In the genomic region with DNA sequence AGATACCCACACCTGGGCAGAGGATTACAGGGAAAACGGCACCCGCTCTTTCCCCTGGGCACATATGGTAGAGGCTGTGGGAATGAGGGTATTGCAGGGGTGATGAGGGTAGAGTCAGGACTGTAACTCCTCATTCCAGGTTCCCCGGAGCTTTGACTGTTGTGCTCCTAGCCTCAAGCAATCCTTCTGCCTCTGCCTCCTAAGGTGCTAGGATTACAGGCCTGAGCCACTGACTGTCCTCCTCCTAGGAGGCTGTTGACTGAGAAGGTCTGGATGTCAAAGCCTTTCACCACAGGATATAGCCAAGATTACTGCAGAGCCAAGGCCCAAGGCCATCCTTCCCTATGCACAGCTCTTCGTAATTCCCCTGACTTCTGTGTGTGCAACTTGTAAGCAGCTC, we compare ENCODE assay signal across 1 cellular context.
TF ChIP-seq lines count a peak whose summit lies in the region.

No MANE protein-coding gene starts in this region.

TF ChIP-seq in WTC11, 78 proteins besides CTCF, POLR2A, EP300 and RAD21 (continued from another document):
- TF ChIP-seq, protein P1, sequence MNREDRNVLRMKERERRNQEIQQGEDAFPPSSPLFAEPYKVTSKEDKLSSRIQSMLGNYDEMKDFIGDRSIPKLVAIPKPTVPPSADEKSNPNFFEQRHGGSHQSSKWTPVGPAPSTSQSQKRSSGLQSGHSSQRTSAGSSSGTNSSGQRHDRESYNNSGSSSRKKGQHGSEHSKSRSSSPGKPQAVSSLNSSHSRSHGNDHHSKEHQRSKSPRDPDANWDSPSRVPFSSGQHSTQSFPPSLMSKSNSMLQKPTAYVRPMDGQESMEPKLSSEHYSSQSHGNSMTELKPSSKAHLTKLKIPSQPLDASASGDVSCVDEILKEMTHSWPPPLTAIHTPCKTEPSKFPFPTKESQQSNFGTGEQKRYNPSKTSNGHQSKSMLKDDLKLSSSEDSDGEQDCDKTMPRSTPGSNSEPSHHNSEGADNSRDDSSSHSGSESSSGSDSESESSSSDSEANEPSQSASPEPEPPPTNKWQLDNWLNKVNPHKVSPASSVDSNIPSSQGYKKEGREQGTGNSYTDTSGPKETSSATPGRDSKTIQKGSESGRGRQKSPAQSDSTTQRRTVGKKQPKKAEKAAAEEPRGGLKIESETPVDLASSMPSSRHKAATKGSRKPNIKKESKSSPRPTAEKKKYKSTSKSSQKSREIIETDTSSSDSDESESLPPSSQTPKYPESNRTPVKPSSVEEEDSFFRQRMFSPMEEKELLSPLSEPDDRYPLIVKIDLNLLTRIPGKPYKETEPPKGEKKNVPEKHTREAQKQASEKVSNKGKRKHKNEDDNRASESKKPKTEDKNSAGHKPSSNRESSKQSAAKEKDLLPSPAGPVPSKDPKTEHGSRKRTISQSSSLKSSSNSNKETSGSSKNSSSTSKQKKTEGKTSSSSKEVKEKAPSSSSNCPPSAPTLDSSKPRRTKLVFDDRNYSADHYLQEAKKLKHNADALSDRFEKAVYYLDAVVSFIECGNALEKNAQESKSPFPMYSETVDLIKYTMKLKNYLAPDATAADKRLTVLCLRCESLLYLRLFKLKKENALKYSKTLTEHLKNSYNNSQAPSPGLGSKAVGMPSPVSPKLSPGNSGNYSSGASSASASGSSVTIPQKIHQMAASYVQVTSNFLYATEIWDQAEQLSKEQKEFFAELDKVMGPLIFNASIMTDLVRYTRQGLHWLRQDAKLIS (CRISPR knock-in tag; IDR thresholded peaks at IDR 0.05; ENCODE audit: borderline replicate concordance), result no peak
- no peak for TF ChIP-seq OVOL2 (CRISPR knock-in tag; IDR thresholded peaks at IDR 0.05; ENCODE audit: borderline replicate concordance)
- no peak for TF ChIP-seq CREM (CRISPR knock-in tag; IDR thresholded peaks at IDR 0.05)
- TF ChIP-seq, protein P2, sequence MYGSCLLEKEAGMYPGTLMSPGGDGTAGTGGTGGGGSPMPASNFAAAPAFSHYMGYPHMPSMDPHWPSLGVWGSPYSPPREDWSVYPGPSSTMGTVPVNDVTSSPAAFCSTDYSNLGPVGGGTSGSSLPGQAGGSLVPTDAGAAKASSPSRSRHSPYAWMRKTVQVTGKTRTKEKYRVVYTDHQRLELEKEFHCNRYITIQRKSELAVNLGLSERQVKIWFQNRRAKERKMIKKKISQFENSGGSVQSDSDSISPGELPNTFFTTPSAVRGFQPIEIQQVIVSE (CRISPR knock-in tag; IDR thresholded peaks at IDR 0.05; ENCODE audit: borderline replicate concordance), result no peak
- TF ChIP-seq, protein P3, sequence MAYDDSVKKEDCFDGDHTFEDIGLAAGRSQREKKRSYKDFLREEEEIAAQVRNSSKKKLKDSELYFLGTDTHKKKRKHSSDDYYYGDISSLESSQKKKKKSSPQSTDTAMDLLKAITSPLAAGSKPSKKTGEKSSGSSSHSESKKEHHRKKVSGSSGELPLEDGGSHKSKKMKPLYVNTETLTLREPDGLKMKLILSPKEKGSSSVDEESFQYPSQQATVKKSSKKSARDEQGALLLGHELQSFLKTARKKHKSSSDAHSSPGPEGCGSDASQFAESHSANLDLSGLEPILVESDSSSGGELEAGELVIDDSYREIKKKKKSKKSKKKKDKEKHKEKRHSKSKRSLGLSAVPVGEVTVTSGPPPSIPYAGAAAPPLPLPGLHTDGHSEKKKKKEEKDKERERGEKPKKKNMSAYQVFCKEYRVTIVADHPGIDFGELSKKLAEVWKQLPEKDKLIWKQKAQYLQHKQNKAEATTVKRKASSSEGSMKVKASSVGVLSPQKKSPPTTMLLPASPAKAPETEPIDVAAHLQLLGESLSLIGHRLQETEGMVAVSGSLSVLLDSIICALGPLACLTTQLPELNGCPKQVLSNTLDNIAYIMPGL (CRISPR knock-in tag; IDR thresholded peaks at IDR 0.05), result no peak
- TF ChIP-seq, protein P4, sequence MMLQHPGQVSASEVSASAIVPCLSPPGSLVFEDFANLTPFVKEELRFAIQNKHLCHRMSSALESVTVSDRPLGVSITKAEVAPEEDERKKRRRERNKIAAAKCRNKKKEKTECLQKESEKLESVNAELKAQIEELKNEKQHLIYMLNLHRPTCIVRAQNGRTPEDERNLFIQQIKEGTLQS (CRISPR knock-in tag; conservative IDR thresholded peaks at IDR 0.05), result no peak
- TF ChIP-seq SMAD4 (CRISPR knock-in tag; IDR thresholded peaks at IDR 0.05), result no peak
- TF ChIP-seq TEAD1 (CRISPR knock-in tag; IDR thresholded peaks at IDR 0.05), result no peak
- TF ChIP-seq, protein P5, sequence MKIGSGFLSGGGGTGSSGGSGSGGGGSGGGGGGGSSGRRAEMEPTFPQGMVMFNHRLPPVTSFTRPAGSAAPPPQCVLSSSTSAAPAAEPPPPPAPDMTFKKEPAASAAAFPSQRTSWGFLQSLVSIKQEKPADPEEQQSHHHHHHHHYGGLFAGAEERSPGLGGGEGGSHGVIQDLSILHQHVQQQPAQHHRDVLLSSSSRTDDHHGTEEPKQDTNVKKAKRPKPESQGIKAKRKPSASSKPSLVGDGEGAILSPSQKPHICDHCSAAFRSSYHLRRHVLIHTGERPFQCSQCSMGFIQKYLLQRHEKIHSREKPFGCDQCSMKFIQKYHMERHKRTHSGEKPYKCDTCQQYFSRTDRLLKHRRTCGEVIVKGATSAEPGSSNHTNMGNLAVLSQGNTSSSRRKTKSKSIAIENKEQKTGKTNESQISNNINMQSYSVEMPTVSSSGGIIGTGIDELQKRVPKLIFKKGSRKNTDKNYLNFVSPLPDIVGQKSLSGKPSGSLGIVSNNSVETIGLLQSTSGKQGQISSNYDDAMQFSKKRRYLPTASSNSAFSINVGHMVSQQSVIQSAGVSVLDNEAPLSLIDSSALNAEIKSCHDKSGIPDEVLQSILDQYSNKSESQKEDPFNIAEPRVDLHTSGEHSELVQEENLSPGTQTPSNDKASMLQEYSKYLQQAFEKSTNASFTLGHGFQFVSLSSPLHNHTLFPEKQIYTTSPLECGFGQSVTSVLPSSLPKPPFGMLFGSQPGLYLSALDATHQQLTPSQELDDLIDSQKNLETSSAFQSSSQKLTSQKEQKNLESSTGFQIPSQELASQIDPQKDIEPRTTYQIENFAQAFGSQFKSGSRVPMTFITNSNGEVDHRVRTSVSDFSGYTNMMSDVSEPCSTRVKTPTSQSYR (CRISPR knock-in tag; IDR thresholded peaks at IDR 0.05), result no peak
- no peak for TF ChIP-seq ZNF671 (CRISPR knock-in tag; IDR thresholded peaks at IDR 0.05)
TF ChIP-seq in WTC11: peak in this region for 0.
